ENCODE assay signal across 19 cellular contexts in the genomic region with DNA sequence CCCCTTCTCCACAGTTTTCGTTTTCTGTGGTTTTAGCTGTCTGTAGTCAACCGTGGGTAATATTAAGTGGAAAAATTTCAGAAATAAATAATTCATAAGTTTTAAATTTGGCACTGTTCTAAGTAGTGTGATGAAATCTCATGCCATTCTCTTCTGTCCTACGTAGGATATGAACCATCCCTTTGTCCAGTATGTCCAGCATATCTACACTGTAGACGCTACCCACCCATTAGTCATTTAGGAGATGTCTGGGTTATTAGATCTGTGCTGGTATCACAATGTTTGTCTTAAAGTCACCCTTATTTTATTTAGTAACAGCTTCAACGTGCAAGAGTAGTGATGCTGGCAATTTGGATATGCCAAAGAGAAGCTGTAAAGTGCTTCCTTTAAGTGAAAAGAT.
"Had no signal": no experiment of that assay in that cellular context is flagged by ENCODE, and none has a peak within 500 bp of the region (broad histone marks: within the 10 kb centered on the region; RNA-seq: fewer than 3 reads in every experiment).

No MANE protein-coding gene starts in this region.

- H3K27me3 Mint-ChIP-seq: activated CD4-positive, alpha-beta T cell treated with anti-CD3 and anti-CD28 coated beads, Interleukin-2, amount 10 ng/mL, durations not matched to agents 7 days and 5 days; activated naive CD8-positive, alpha-beta T cell treated with anti-CD3 and anti-CD28 coated beads for 36 hours; activated T-cell treated with anti-CD3 and anti-CD28 coated beads, Interleukin-2, amount 50 U/mL, for 24 hours; stimulated activated naive CD8-positive, alpha-beta T cell treated with anti-CD3 and anti-CD28 coated beads, Interleukin-15, amount 100 ng/mL, for 72 hours had no signal

- H3K27ac Mint-ChIP-seq: activated CD4-positive, alpha-beta T cell treated with anti-CD3 and anti-CD28 coated beads, Interleukin-2, amount 10 ng/mL, durations not matched to agents 7 days and 5 days; nephron progenitor cell; T-helper 1 cell treated with Interleukin-12 subunit alpha and Interleukin-12 subunit beta and Interleukin-4 antibody, amounts not matched to agents 30 μg/mL and 1 μg/mL, for 36 hours had no signal

- DNase-seq: activated CD4-positive, alpha-beta T cell treated with anti-CD3 and anti-CD28 coated beads, Interleukin-2, amount 10 ng/mL, durations not matched to agents 7 days and 5 days; activated CD4-positive, CD25-positive, alpha-beta regulatory T cell; activated gamma-delta T cell; activated naive CD8-positive, alpha-beta T cell treated with anti-CD3 and anti-CD28 coated beads for 36 hours; activated T-cell treated with anti-CD3 and anti-CD28 coated beads, Interleukin-2, amount 50 U/mL, for 24 hours; aorta; effector memory CD4-positive, alpha-beta T cell; hypothalamus; nephron progenitor cell; ovary; stimulated activated CD4-positive, alpha-beta T cell treated with anti-CD3 and anti-CD28 coated beads, Interleukin-15, amount 100 ng/mL, for 24 hours; stimulated activated CD4-positive, alpha-beta T cell treated with anti-CD3 and anti-CD28 coated beads, Interleukin-4, amount 100 ng/mL, for 4 hours; stimulated activated naive CD8-positive, alpha-beta T cell treated with anti-CD3 and anti-CD28 coated beads, Interleukin-15, amount 100 ng/mL, for 72 hours had no signal

- H3K9me3 Mint-ChIP-seq: stimulated activated naive CD8-positive, alpha-beta T cell treated with anti-CD3 and anti-CD28 coated beads, Interleukin-15, amount 100 ng/mL, for 72 hours had no signal

- H3K4me3 ChIP-seq: cardiac muscle cell, coronary artery, lung, ovary, thoracic aorta had no signal

- H3K4me3 Mint-ChIP-seq: activated CD4-positive, alpha-beta T cell treated with anti-CD3 and anti-CD28 coated beads, Interleukin-2, amount 10 ng/mL, durations not matched to agents 7 days and 5 days; activated naive CD8-positive, alpha-beta T cell treated with anti-CD3 and anti-CD28 coated beads for 36 hours; activated T-cell treated with anti-CD3 and anti-CD28 coated beads, Interleukin-2, amount 50 U/mL, for 24 hours; nephron progenitor cell; T-helper 1 cell treated with Interleukin-12 subunit alpha and Interleukin-12 subunit beta and Interleukin-4 antibody, amounts not matched to agents 30 μg/mL and 1 μg/mL, for 36 hours had no signal

- ATAC-seq: SK-N-SH treated with all-trans-retinoic acid at 6 μM for 48 hours had no signal
